ENCODE assay signal across 8 cellular contexts in the genomic region with DNA sequence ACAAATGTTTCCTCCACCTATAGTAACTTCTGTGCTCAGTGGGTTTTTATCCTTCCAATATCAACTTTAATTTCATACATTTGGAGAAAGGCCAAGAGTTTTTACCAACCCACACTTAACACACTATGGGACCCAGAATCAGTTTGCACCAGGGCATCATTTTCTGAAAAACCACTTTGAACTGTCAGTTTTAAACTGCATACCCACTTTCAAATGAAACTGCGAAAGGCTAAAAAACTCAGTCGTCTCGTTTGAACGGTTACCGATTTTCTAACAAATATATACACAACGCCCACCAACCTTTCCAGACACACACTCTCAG. TPM values are rescaled to one million over a fixed set of nuclear protein-coding genes. Genes with fewer than 3 reads are reported as not detected.
DNase-seq lines count a peak whose midpoint lies in the region; ATAC-seq and TF ChIP-seq lines count a peak whose summit lies in the region.

No MANE protein-coding gene starts in this region.

- peaks cover under 1% of the 10 kb centered on the region for H3K9me3 Mint-ChIP-seq in dendritic cell treated with granulocyte-macrophage colony-stimulating factor and Interleukin-4, amounts not matched to agents 40 ng/mL and 50 ng/mL, for 4 days

- intact Hi-C loops in dendritic cell treated with granulocyte-macrophage colony-stimulating factor and Interleukin-4, amounts not matched to agents 40 ng/mL and 50 ng/mL, for 4 days (cut with micrococcal nuclease) = loop anchor here (10.0 kb wide), 1 partner anchor 63 kb away; no protein-coding TSS in a partner anchor

- H3K27me3 Mint-ChIP-seq in dendritic cell treated with granulocyte-macrophage colony-stimulating factor and Interleukin-4, amounts not matched to agents 40 ng/mL and 50 ng/mL, for 4 days = peaks cover 26% of the 10 kb centered on the region

- no peaks in the 10 kb centered on the region for H3K36me3 Mint-ChIP-seq in dendritic cell treated with granulocyte-macrophage colony-stimulating factor and Interleukin-4, amounts not matched to agents 40 ng/mL and 50 ng/mL, for 4 days (ENCODE audit: low read depth)

- H3K27ac Mint-ChIP-seq in dendritic cell treated with granulocyte-macrophage colony-stimulating factor and Interleukin-4, amounts not matched to agents 40 ng/mL and 50 ng/mL, for 4 days = peak overlapping the region; percentile 69

- no peaks in the 10 kb centered on the region for H3K36me3 ChIP-seq in DOHH2 (ENCODE audit: control insufficient read depth, low read length)
- H3K36me3 ChIP-seq in neuron (ENCODE audit: insufficient read depth, low read length) = no peaks in the 10 kb centered on the region

- H3K27ac ChIP-seq in DOHH2 (ENCODE audit: low read depth, low read length) = no peak overlapping the region

- H3K4me1 ChIP-seq in DOHH2 (ENCODE audit: control insufficient read depth, low read length) (no peaks in the 10 kb centered on the region), neuron (ENCODE audit: insufficient read depth, low read length) (peaks cover 14% of the 10 kb centered on the region)

- ATAC-seq in HG03432 (IDR thresholded peaks at IDR 0.05; ENCODE audit: unreplicated experiment) = peak; percentile 62

- peak overlapping the region; percentile 48 for H3K4me2 ChIP-seq in DOHH2 (ENCODE audit: low read length)

- peak overlapping the region; percentile 83 for H3K4me3 Mint-ChIP-seq in dendritic cell treated with granulocyte-macrophage colony-stimulating factor and Interleukin-4, amounts not matched to agents 40 ng/mL and 50 ng/mL, for 4 days

- H4K20me1 ChIP-seq in DOHH2 (ENCODE audit: control insufficient read depth, insufficient read depth, low read depth, low read length) = no peaks in the 10 kb centered on the region

- TF ChIP-seq CTCF in DOHH2 (IDR thresholded peaks at IDR 0.05; ENCODE audit: low read depth, low read length, poor library complexity, severe bottlenecking) = no peak

- H3K9me3 ChIP-seq in DOHH2 (ENCODE audit: control insufficient read depth, insufficient read depth, low read length) (no peaks in the 10 kb centered on the region), neuron (ENCODE audit: low read length) (no peaks in the 10 kb centered on the region)

- no peak overlapping the region for H3K4me3 ChIP-seq in DOHH2 (ENCODE audit: low read length)
- H3K4me3 ChIP-seq in neuron (ENCODE audit: low read length) = peak overlapping the region; percentile 51

- H2AFZ ChIP-seq in neuron (ENCODE audit: low read depth, low read length) = peak overlapping the region; percentile 86

- H3K27me3 ChIP-seq in DOHH2 (ENCODE audit: control insufficient read depth, low read length) = peaks cover 16% of the 10 kb centered on the region
- peaks cover 25% of the 10 kb centered on the region for H3K27me3 ChIP-seq in neuron (ENCODE audit: insufficient read depth, low read length)

- DNase-seq in germinal center (ENCODE audit: low spot score) (no peak), NCI-H2171 (lab: John Stamatoyannopoulos, UW) (no peak), H4 (ENCODE audit: low spot score) (no peak), LoVo (ENCODE audit: low spot score) (no peak)

- peaks cover 15% of the 10 kb centered on the region for H3K4me1 Mint-ChIP-seq in dendritic cell treated with granulocyte-macrophage colony-stimulating factor and Interleukin-4, amounts not matched to agents 40 ng/mL and 50 ng/mL, for 4 days (ENCODE audit: low read depth)

- H3K79me2 ChIP-seq in DOHH2 (ENCODE audit: control insufficient read depth, low read length) = no peaks in the 10 kb centered on the region

- H3F3A ChIP-seq in DOHH2 (ENCODE audit: control insufficient read depth, insufficient read depth) = no peaks in the 10 kb centered on the region

- no peaks in the 10 kb centered on the region for H3K9me2 ChIP-seq in DOHH2 (replicated peaks; ENCODE audit: control insufficient read depth, low read length)

RNA-seq across cellular contexts. Expression of a gene that starts 0.4 kb away (rescaled TPM):
- 14.9 and 15.9 TPM in 2 replicates for total RNA-seq in H4 (2014; rRNA removed; shearing (Covaris generic))
